ENCODE assay signal across 31 cellular contexts in the genomic region with DNA sequence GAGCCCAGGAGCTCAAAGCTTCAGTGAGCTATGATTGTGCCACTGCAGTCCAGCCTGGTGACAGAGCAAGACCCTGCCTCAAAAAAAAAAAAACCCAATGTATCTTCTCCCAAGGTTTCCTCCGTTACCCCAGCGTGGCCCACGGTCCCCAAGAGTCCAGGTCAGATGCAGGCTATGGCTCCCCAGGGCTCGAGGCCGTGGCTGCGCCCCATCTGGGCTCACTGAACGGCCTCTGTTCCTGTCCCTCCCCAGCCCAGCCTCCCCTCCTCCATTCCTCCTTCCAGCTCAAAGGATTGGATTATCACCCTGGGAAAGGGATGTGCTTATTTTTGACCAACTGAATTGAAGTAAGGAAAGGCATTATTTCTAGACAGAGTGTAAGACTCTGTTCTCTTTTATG.
"Had no signal": no experiment of that assay in that cellular context is flagged by ENCODE, and none has a peak within 500 bp of the region (broad histone marks: within the 10 kb centered on the region; RNA-seq: fewer than 3 reads in every experiment).

No MANE protein-coding gene starts in this region.

- DNase-seq: caudate nucleus; cerebellar nuclear complex; colonic mucosa; effector CD8-positive, alpha-beta T cell; endodermal cell; foreskin keratinocyte; left ventricle myocardium inferior; naive B cell; nucleus accumbens; retina; small intestine; stimulated activated CD4-positive, alpha-beta T cell treated with anti-CD3 and anti-CD28 coated beads, Interleukin-12 subunit alpha, Interleukin-12 subunit beta, amount 100 ng/mL, for 4 hours; stimulated activated CD4-positive, alpha-beta T cell treated with anti-CD3 and anti-CD28 coated beads, Interleukin-1b, Interleukin-23, amount 100 ng/mL, for 48 hours; stimulated activated CD4-positive, alpha-beta T cell treated with anti-CD3 and anti-CD28 coated beads, Interleukin-4, amount 100 ng/mL, for 1 hour; stimulated activated CD8-positive, alpha-beta memory T cell treated with anti-CD3 and anti-CD28 coated beads, Interleukin-4, amount 100 ng/mL, for 48 hours; stimulated activated naive CD4-positive, alpha-beta T cell; stimulated activated naive CD8-positive, alpha-beta T cell treated with anti-CD3 and anti-CD28 coated beads, Interleukin-15, amount 100 ng/mL, for 72 hours; transverse colon; upper lobe of right lung; uterus had no signal

- H3K4me1 ChIP-seq: colonic mucosa, foreskin keratinocyte, left ventricle myocardium inferior, right lobe of liver, uterus had no signal

- ATAC-seq: esophagus mucosa; foreskin keratinocyte; gastroesophageal sphincter; mucosa of descending colon; right lobe of liver; stimulated activated naive CD8-positive, alpha-beta T cell treated with anti-CD3 and anti-CD28 coated beads, Interleukin-15, amount 100 ng/mL, for 72 hours; upper lobe of right lung had no signal

- H3K9me3 Mint-ChIP-seq: endodermal cell; nephron; stimulated activated naive CD8-positive, alpha-beta T cell treated with anti-CD3 and anti-CD28 coated beads, Interleukin-15, amount 100 ng/mL, for 72 hours had no signal

- H3K27ac Mint-ChIP-seq: dendritic cell treated with granulocyte-macrophage colony-stimulating factor and Interleukin-4, amounts not matched to agents 40 ng/mL and 50 ng/mL, for 4 days; endodermal cell; memory B cell; nephron had no signal

- H3K36me3 ChIP-seq: colonic mucosa, gastroesophageal sphincter, left ventricle myocardium inferior, ovary, right lobe of liver, suprapubic skin, transverse colon, upper lobe of right lung, uterus had no signal

- H3K4me3 Mint-ChIP-seq: dendritic cell treated with granulocyte-macrophage colony-stimulating factor and Interleukin-4, amounts not matched to agents 40 ng/mL and 50 ng/mL, for 4 days; endodermal cell; memory B cell; nephron; stimulated activated naive CD8-positive, alpha-beta T cell treated with anti-CD3 and anti-CD28 coated beads, Interleukin-15, amount 100 ng/mL, for 72 hours had no signal

- H3K27ac ChIP-seq: colonic mucosa, epithelial cell of prostate, foreskin keratinocyte, gastroesophageal sphincter, left ventricle myocardium inferior, ovary, right lobe of liver, suprapubic skin, transverse colon, upper lobe of right lung, uterus had no signal

- H3K27me3 ChIP-seq: colonic mucosa, ovary, right lobe of liver, suprapubic skin, upper lobe of right lung, uterus had no signal

- H3K4me1 Mint-ChIP-seq: endodermal cell; stimulated activated naive CD8-positive, alpha-beta T cell treated with anti-CD3 and anti-CD28 coated beads, Interleukin-15, amount 100 ng/mL, for 72 hours had no signal

- H3K27me3 Mint-ChIP-seq: stimulated activated naive CD8-positive, alpha-beta T cell treated with anti-CD3 and anti-CD28 coated beads, Interleukin-15, amount 100 ng/mL, for 72 hours had no signal

- H3K4me3 ChIP-seq: colonic mucosa, gastroesophageal sphincter, left ventricle myocardium inferior, lung, mucosa of descending colon, ovary, right lobe of liver, suprapubic skin, transverse colon, upper lobe of right lung, uterus had no signal

- H3K9me3 ChIP-seq: colonic mucosa, gastroesophageal sphincter, left ventricle myocardium inferior, mucosa of descending colon, ovary, right lobe of liver, suprapubic skin, transverse colon, upper lobe of right lung, uterus had no signal
